Comparison of ENCODE assay signal across 1 cellular context in genomic region chr4:179128299-179128698, GRCh38.
TF ChIP-seq lines count a peak whose summit lies in the region.

No MANE protein-coding gene starts in this region.

TF ChIP-seq in GM12878, 131 proteins besides CTCF, POLR2A, EP300 and RAD21 (continued from another document):
- TF ChIP-seq E4F1 (IDR thresholded peaks at IDR 0.05; ENCODE audit: borderline replicate concordance, partially characterized antibody) = no peak
- no peak for TF ChIP-seq PBX3 (IDR thresholded peaks at IDR 0.05; ENCODE audit: insufficient replicate concordance, low read depth, low read length)
- TF ChIP-seq RBBP5 (conservative IDR thresholded peaks at IDR 0.05) = no peak
- no peak for TF ChIP-seq NFXL1 (IDR thresholded peaks at IDR 0.05; ENCODE audit: borderline replicate concordance)
- TF ChIP-seq SREBF2 (IDR thresholded peaks at IDR 0.05; ENCODE audit: low read length) = no peak
- peak; percentile 31; the same call in 1 of the 2 replicates for TF ChIP-seq RUNX3 (IDR thresholded peaks at IDR 0.05; ENCODE audit: low read length)
- TF ChIP-seq SPI1 (IDR thresholded peaks at IDR 0.05; ENCODE audit: borderline replicate concordance, insufficient read depth, low read depth, low read length) = no peak
- no peak for TF ChIP-seq CREM (IDR thresholded peaks at IDR 0.05; ENCODE audit: low read depth)
- TF ChIP-seq POLR2AphosphoS2 (IDR thresholded peaks at IDR 0.05; ENCODE audit: low read depth, low read length) = no peak
- TF ChIP-seq ATF3 (IDR thresholded peaks at IDR 0.05; ENCODE audit: borderline replicate concordance, extremely low read depth, low read depth, low read length) = no peak
- 0 out of 2 replicates have a peak, but pooled peaks have one; percentile 23 for TF ChIP-seq NBN (IDR thresholded peaks at IDR 0.05)
- peak; percentile 80 for TF ChIP-seq SKIL (IDR thresholded peaks at IDR 0.05; ENCODE audit: low read depth, poor library complexity, severe bottlenecking)
- TF ChIP-seq ESRRA (IDR thresholded peaks at IDR 0.05; ENCODE audit: low read length) = no peak
- TF ChIP-seq LARP7 (IDR thresholded peaks at IDR 0.05) = no peak
- no peak for TF ChIP-seq BCLAF1 (IDR thresholded peaks at IDR 0.05)
- no peak for TF ChIP-seq E2F8 (IDR thresholded peaks at IDR 0.05; ENCODE audit: low read depth, partially characterized antibody)
- TF ChIP-seq PRDM15 (CRISPR knock-in tag; IDR thresholded peaks at IDR 0.05) = no peak
- TF ChIP-seq BHLHE40 (IDR thresholded peaks at IDR 0.05; ENCODE audit: borderline replicate concordance in 1 of 2, low read depth in 2 of 2, low read length in 1 of 2) = 0 out of 4 replicates have a peak, but pooled peaks have one; percentile 16 to 36
- no peak for TF ChIP-seq FOXK2 (IDR thresholded peaks at IDR 0.05)
- TF ChIP-seq ZNF274 (IDR thresholded peaks at IDR 0.05; ENCODE audit: insufficient read depth, insufficient read length) = no peak
- peak; percentile 80 for TF ChIP-seq BCL11A (IDR thresholded peaks at IDR 0.05; ENCODE audit: low read depth, low read length)
- no peak for TF ChIP-seq NR2C2 (IDR thresholded peaks at IDR 0.05; ENCODE audit: borderline replicate concordance, control insufficient read depth, insufficient read length, low read depth)
- no peak for TF ChIP-seq PAX8 (IDR thresholded peaks at IDR 0.05)
- no peak for TF ChIP-seq SRF (IDR thresholded peaks at IDR 0.05; ENCODE audit: low read depth in 2 of 2, low read length in 2 of 2)
- no peak for TF ChIP-seq PML (IDR thresholded peaks at IDR 0.05; ENCODE audit: low read length)
- no peak for TF ChIP-seq USF2 (IDR thresholded peaks at IDR 0.05; ENCODE audit: borderline replicate concordance, low read depth, low read length)
- no peak for TF ChIP-seq HCFC1 (IDR thresholded peaks at IDR 0.05; ENCODE audit: low read length)
- no peak for TF ChIP-seq BRCA1 (IDR thresholded peaks at IDR 0.05; ENCODE audit: low read depth, low read length)
- peak; percentile 40; the same call in 1 of the 2 replicates for TF ChIP-seq ZSCAN29 (IDR thresholded peaks at IDR 0.05)
- no peak for TF ChIP-seq SIX5 (IDR thresholded peaks at IDR 0.05; ENCODE audit: low read depth, low read length, severe bottlenecking)
- no peak for TF ChIP-seq ZNF592 (IDR thresholded peaks at IDR 0.05)
- TF ChIP-seq CREB1 (IDR thresholded peaks at IDR 0.05; ENCODE audit: low read depth) = no peak
- TF ChIP-seq ZBED1 (IDR thresholded peaks at IDR 0.05; ENCODE audit: borderline replicate concordance) = no peak
- no peak for TF ChIP-seq ZNF207 (IDR thresholded peaks at IDR 0.05; ENCODE audit: borderline replicate concordance)
- TF ChIP-seq SMARCA5 (IDR thresholded peaks at IDR 0.05) = no peak
- no peak for TF ChIP-seq SIN3A (IDR thresholded peaks at IDR 0.05; ENCODE audit: low read depth, low read length)
- peak; percentile 74; the same call in 1 of the 2 replicates for TF ChIP-seq ZNF217 (IDR thresholded peaks at IDR 0.05)
- TF ChIP-seq CBFB (IDR thresholded peaks at IDR 0.05; ENCODE audit: low read depth) = no peak
